8 cellular contexts compared by ENCODE assay signal in genomic region chr5:176646707-176647029, GRCh38. TPM values are rescaled to one million over a fixed set of nuclear protein-coding genes. Genes with fewer than 3 reads are reported as not detected.
DNase-seq lines count a peak whose midpoint lies in the region; ATAC-seq and TF ChIP-seq lines count a peak whose summit lies in the region.

No MANE protein-coding gene starts in this region.

- H3K79me1 ChIP-seq in mesenchymal stem cell (replicated peaks; ENCODE audit: low read length, poor library complexity, severe bottlenecking), result peaks cover 30% of the 10 kb centered on the region

- TF ChIP-seq CTCF in GM12864 (IDR thresholded peaks at IDR 0.05; ENCODE audit: low read depth, low read length, missing control alignments), result no peak

- H3K18ac ChIP-seq in mesenchymal stem cell (ENCODE audit: low read depth in 1 of 2, low read length in 2 of 2), result peak overlapping the region; percentile 28 to 86

- H3K23ac ChIP-seq in mesenchymal stem cell (ENCODE audit: low read length in 2 of 2), result no peak overlapping the region

- no peak for DNase-seq in GM12864 (ENCODE audit: low read depth)
- DNase-seq in activated naive CD8-positive, alpha-beta T cell treated with anti-CD3 and anti-CD28 coated beads, Interleukin-2, amount 50 U/mL, for 24 hours, result no peak
- no peak for DNase-seq in mesenchymal stem cell
- DNase-seq in NOMO-1 treated with DMSO at 0.1 percent for 48 hours (lab: John Stamatoyannopoulos, UW; ENCODE audit: unreplicated experiment), result no peak
- DNase-seq in epidermal melanocyte (ENCODE audit: insufficient read length, low spot score), result no peak
- no peak for DNase-seq in amygdala (lab: John Stamatoyannopoulos, UW)
- DNase-seq in NCI-H2227 treated with DMSO at 0.1 percent for 48 hours (lab: John Stamatoyannopoulos, UW), result no peak

- peak overlapping the region; percentile 63 for H3K4me2 ChIP-seq in mesenchymal stem cell (ENCODE audit: low read length, poor library complexity, severe bottlenecking)

- peak overlapping the region; percentile 49 for H3K27ac ChIP-seq in mesenchymal stem cell (ENCODE audit: low read length, poor library complexity, severe bottlenecking)

- no peaks in the 10 kb centered on the region for H3K9me3 Mint-ChIP-seq in activated naive CD8-positive, alpha-beta T cell treated with anti-CD3 and anti-CD28 coated beads, Interleukin-2, amount 50 U/mL, for 24 hours

- no peak overlapping the region for H3K14ac ChIP-seq in mesenchymal stem cell (ENCODE audit: low read length in 2 of 2)

- peak overlapping the region in 1 of 2 experiments; percentile 61 for H2BK12ac ChIP-seq in mesenchymal stem cell (ENCODE audit: low read length in 2 of 2)

- H3K4me3 ChIP-seq in GM12864 (ENCODE audit: low read depth, low read length), result peak overlapping the region; percentile 58
- peak overlapping the region; percentile 35 to 62 for H3K4me3 ChIP-seq in mesenchymal stem cell (ENCODE audit: insufficient read depth in 1 of 2, low read depth in 1 of 2, low read length in 2 of 2)

- H3K27ac Mint-ChIP-seq in activated naive CD8-positive, alpha-beta T cell treated with anti-CD3 and anti-CD28 coated beads, Interleukin-2, amount 50 U/mL, for 24 hours, result peak overlapping the region; percentile 92

- H3K36me3 ChIP-seq in mesenchymal stem cell (ENCODE audit: control insufficient read depth in 1 of 2, insufficient read depth in 2 of 2, low read depth in 1 of 2, low read length in 2 of 2), result peaks cover 0 to 12% of the 10 kb centered on the region in 2 experiments

- no peaks in the 10 kb centered on the region for H3K36me3 Mint-ChIP-seq in activated naive CD8-positive, alpha-beta T cell treated with anti-CD3 and anti-CD28 coated beads, Interleukin-2, amount 50 U/mL, for 24 hours (ENCODE audit: low read depth)

- peak overlapping the region; percentile 81 for H2BK15ac ChIP-seq in mesenchymal stem cell (ENCODE audit: low read depth, poor library complexity, severe bottlenecking)

- H2AK5ac ChIP-seq in mesenchymal stem cell (ENCODE audit: low read length, severe bottlenecking), result peak overlapping the region; percentile 81

- H3K9ac ChIP-seq in mesenchymal stem cell (ENCODE audit: low read length), result peak overlapping the region; percentile 73

- H2BK120ac ChIP-seq in mesenchymal stem cell (ENCODE audit: low read depth, low read length), result no peak overlapping the region

- ATAC-seq in HG02885 (IDR thresholded peaks at IDR 0.05; ENCODE audit: poor library complexity, unreplicated experiment), result peak; percentile 13
- peak; percentile 5 for ATAC-seq in activated naive CD8-positive, alpha-beta T cell treated with anti-CD3 and anti-CD28 coated beads, Interleukin-2, amount 50 U/mL, for 24 hours

- H3K4me3 Mint-ChIP-seq in activated naive CD8-positive, alpha-beta T cell treated with anti-CD3 and anti-CD28 coated beads, Interleukin-2, amount 50 U/mL, for 24 hours, result peak overlapping the region; percentile 83

- peaks cover 33% of the 10 kb centered on the region for H3K4me1 ChIP-seq in mesenchymal stem cell (ENCODE audit: control insufficient read depth, insufficient read depth, low read depth, low read length)

- WGBS in mesenchymal stem cell, result 65% methylated on average over 11 of the region's 11 CpGs

- peaks cover 2% of the 10 kb centered on the region for H3K27me3 Mint-ChIP-seq in activated naive CD8-positive, alpha-beta T cell treated with anti-CD3 and anti-CD28 coated beads, Interleukin-2, amount 50 U/mL, for 24 hours

- H4K8ac ChIP-seq in mesenchymal stem cell (ENCODE audit: low read length), result peak overlapping the region; percentile 99

- peak overlapping the region; percentile 20 for H2BK5ac ChIP-seq in mesenchymal stem cell (ENCODE audit: low read depth, low read length, poor library complexity, severe bottlenecking)

- peak overlapping the region; percentile 64 to 70 for H3K4ac ChIP-seq in mesenchymal stem cell (ENCODE audit: low read depth in 1 of 2, low read length in 2 of 2)

- H3K27me3 ChIP-seq in mesenchymal stem cell (ENCODE audit: control insufficient read depth in 1 of 2, insufficient read depth in 1 of 2, low read length in 2 of 2), result no peaks in the 10 kb centered on the region

- H4K91ac ChIP-seq in mesenchymal stem cell (ENCODE audit: low read length), result peak overlapping the region; percentile 80

- peaks cover 47% of the 10 kb centered on the region for H3K4me1 Mint-ChIP-seq in activated naive CD8-positive, alpha-beta T cell treated with anti-CD3 and anti-CD28 coated beads, Interleukin-2, amount 50 U/mL, for 24 hours

- H2AFZ ChIP-seq in mesenchymal stem cell (ENCODE audit: low read depth, low read length), result peak overlapping the region; percentile 89

- H3K9me3 ChIP-seq in mesenchymal stem cell (ENCODE audit: control insufficient read depth, low read length), result no peaks in the 10 kb centered on the region

RNA-seq across cellular contexts. Expression of gene TSPAN17, which starts 0.6 kb away (rescaled TPM):
- polyA plus RNA-seq in mesenchymal stem cell (2013, experiment 1 of 2), result 37.2 TPM
- polyA plus RNA-seq in mesenchymal stem cell (2013, experiment 2 of 2), result 39.4 TPM

RNA-seq across cellular contexts. Expression of gene EIF4E1B, which starts 16.2 kb away (rescaled TPM):
- polyA plus RNA-seq in mesenchymal stem cell (2013, experiment 1 of 2), result not detected
- not detected for polyA plus RNA-seq in mesenchymal stem cell (2013, experiment 2 of 2)

RNA-seq across cellular contexts. Expression of gene SNCB, which starts 16.3 kb away (rescaled TPM):
- 1.0 TPM for polyA plus RNA-seq in mesenchymal stem cell (2013, experiment 1 of 2)
- 1.0 TPM for polyA plus RNA-seq in mesenchymal stem cell (2013, experiment 2 of 2)

RNA-seq across cellular contexts. Expression of gene GPRIN1, which starts 36.7 kb away (rescaled TPM):
- 5.0 TPM for polyA plus RNA-seq in mesenchymal stem cell (2013, experiment 1 of 2)
- 4.9 TPM for polyA plus RNA-seq in mesenchymal stem cell (2013, experiment 2 of 2)
